Comparison of ENCODE assay signal across 2 cellular contexts in genomic region chr10:59177031-59177861, GRCh38.
TF ChIP-seq lines count a peak whose summit lies in the region.

No MANE protein-coding gene starts in this region.

TF ChIP-seq in A549, 52 proteins besides CTCF, POLR2A, EP300 and RAD21 (continued from another document):
- TF ChIP-seq REST (IDR thresholded peaks at IDR 0.05) = peak; percentile 96
- no peak for TF ChIP-seq NFE2L2 (conservative IDR thresholded peaks at IDR 0.05; ENCODE audit: low read length)
- no peak for TF ChIP-seq SREBF2 (IDR thresholded peaks at IDR 0.05)
- no peak for TF ChIP-seq JUN (IDR thresholded peaks at IDR 0.05)
- TF ChIP-seq KDM5A (IDR thresholded peaks at IDR 0.05) = no peak
- TF ChIP-seq FOSL2 (IDR thresholded peaks at IDR 0.05) = no peak
- no peak; the same call in 1 of the 2 replicates for TF ChIP-seq FOSL2 (CRISPR knock-in tag; IDR thresholded peaks at IDR 0.05)
- TF ChIP-seq HOXB13 (CRISPR knock-in tag; IDR thresholded peaks at IDR 0.05; ENCODE audit: low read depth) = no peak
- TF ChIP-seq PBX3 (IDR thresholded peaks at IDR 0.05) = no peak
- no peak for TF ChIP-seq MYC (IDR thresholded peaks at IDR 0.05; ENCODE audit: borderline replicate concordance, low read length)
- no peak for TF ChIP-seq ZFP36 (IDR thresholded peaks at IDR 0.05; ENCODE audit: borderline replicate concordance, partially characterized antibody)
- no peak for TF ChIP-seq ATOH8 (CRISPR knock-in tag; IDR thresholded peaks at IDR 0.05; ENCODE audit: low read depth)
- no peak for TF ChIP-seq SMC3 (IDR thresholded peaks at IDR 0.05)
- TF ChIP-seq JUNB (IDR thresholded peaks at IDR 0.05) = no peak
- TF ChIP-seq ZC3H11A (IDR thresholded peaks at IDR 0.05) = no peak

TF ChIP-seq in HCT116, 20 proteins besides CTCF, POLR2A, EP300 and RAD21 (continued from another document):
- TF ChIP-seq REST (IDR thresholded peaks at IDR 0.05; ENCODE audit: low read depth) = peak; percentile 60
